23 cellular contexts compared by ENCODE assay signal in genomic region chr6:106886444-106886843, GRCh38.
DNase-seq lines count a peak whose midpoint lies in the region; ATAC-seq, FAIRE-seq and TF ChIP-seq lines count a peak whose summit lies in the region.
"Had no signal": no experiment of that assay in that cellular context is flagged by ENCODE, and none has a peak within 500 bp of the region (broad histone marks: within the 10 kb centered on the region; RNA-seq: fewer than 3 reads in every experiment).

No MANE protein-coding gene starts in this region.

- H3K79me1 ChIP-seq in H1 (ENCODE audit: low read depth, low read length), result no peaks in the 10 kb centered on the region
- no peaks in the 10 kb centered on the region for H3K79me1 ChIP-seq in mesendoderm (ENCODE audit: low read length)

- H2AK5ac ChIP-seq in H1 (ENCODE audit: low read depth, low read length) (no peak overlapping the region), mesendoderm (ENCODE audit: low read length) (no peak overlapping the region)

- no peak overlapping the region for H2BK120ac ChIP-seq in H1 (replicated peaks; ENCODE audit: low read depth, low read length)
- H2BK120ac ChIP-seq in mesendoderm (ENCODE audit: low read depth, low read length), result no peak overlapping the region

- H4K91ac ChIP-seq in H1 (replicated peaks; ENCODE audit: insufficient read length, low read length), result no peak overlapping the region

- no peak overlapping the region for H3K14ac ChIP-seq in H1 (ENCODE audit: insufficient read length)

- TF ChIP-seq CTCF in A549 (IDR thresholded peaks at IDR 0.05) (no peak), H1 (IDR thresholded peaks at IDR 0.05; ENCODE audit: control extremely low read depth in 1 of 3, insufficient read depth in 1 of 3, low read depth in 1 of 3, low read length in 3 of 3) (no peak)

- no peak overlapping the region for H2AFZ ChIP-seq in H1 (ENCODE audit: low read length)

- peaks cover 37% of the 10 kb centered on the region for H3K4me1 ChIP-seq in A549
- H3K4me1 ChIP-seq in H1 (replicated peaks in 1 of 4; ENCODE audit: control insufficient read depth in 3 of 4, insufficient read depth in 4 of 4, low read length in 3 of 4), result peaks cover 2 to 19% (median 13%) of the 10 kb centered on the region in 4 experiments; a peak in 5 of 7 replicates
- H3K4me1 ChIP-seq in mesendoderm (ENCODE audit: control insufficient read depth, low read depth, low read length), result peaks cover 6% of the 10 kb centered on the region
- H3K4me1 ChIP-seq: upper lobe of right lung had no signal

- no peak overlapping the region for H3K18ac ChIP-seq in H1 (ENCODE audit: extremely low read depth, low read length)
- no peak overlapping the region for H3K18ac ChIP-seq in mesendoderm (ENCODE audit: low read length)

- H3K79me2 ChIP-seq in H1 (ENCODE audit: control insufficient read depth in 1 of 2, insufficient read depth in 2 of 2, low read length in 2 of 2), result no peaks in the 10 kb centered on the region
- H3K79me2 ChIP-seq in mesendoderm (ENCODE audit: control insufficient read depth, insufficient read depth, low read length), result no peaks in the 10 kb centered on the region

- H2BK15ac ChIP-seq in H1 (ENCODE audit: low read length), result no peak overlapping the region
- H2BK15ac ChIP-seq in mesendoderm (replicated peaks; ENCODE audit: low read depth), result no peak overlapping the region

- FAIRE-seq in A549 (lab: Jason Lieb, UNC) (no peak), H1 (lab: Jason Lieb, UNC) (no peak)
- FAIRE-seq: D721Med, GM19239 had no signal

- H3K56ac ChIP-seq in H1 (replicated peaks; ENCODE audit: insufficient read length, low read depth, low read length) (no peak overlapping the region), mesendoderm (ENCODE audit: low read length) (no peak overlapping the region)

- CTCF ChIA-PET in A549 (lab: Yijun Ruan, JAX), result interaction anchor here (0.6 kb wide), 1 partner anchor 416 kb away, joined by 3 read pairs; no protein-coding TSS in a partner anchor
- CTCF ChIA-PET in H1 (lab: Charles Lee; ENCODE audit: partially characterized antibody), result interaction anchor here (0.6 to 1.8 kb wide), 8 partner anchors 15 to 278 kb away, joined by 3 to 9 read pairs (median 4); no protein-coding TSS in a partner anchor

- H3K9ac ChIP-seq in H1 (replicated peaks in 1 of 4; ENCODE audit: extremely low read depth in 1 of 4, low read depth in 3 of 4, low read length in 3 of 4) (no peak overlapping the region), mesendoderm (ENCODE audit: low read length) (no peak overlapping the region)

- no peaks in the 10 kb centered on the region for H4K20me1 ChIP-seq in H1 (replicated peaks in 1 of 2; ENCODE audit: control insufficient read depth in 1 of 2, insufficient read depth in 2 of 2, low read length in 2 of 2)

- POLR2A ChIA-PET in A549 (lab: Yijun Ruan, JAX) (no interaction called here), H1 (lab: Charles Lee; ENCODE audit: partially characterized antibody) (interaction anchor here (0.9 to 2.6 kb wide), 7 partner anchors 10 to 256 kb away, joined by 4 to 13 read pairs (median 4); partner anchors contain the start of gene CD24)

- H2BK5ac ChIP-seq in H1 (ENCODE audit: low read depth, low read length) (no peak overlapping the region), mesendoderm (ENCODE audit: low read length) (no peak overlapping the region)

- TF ChIP-seq EP300 in A549 (IDR thresholded peaks at IDR 0.05), result no peak
- no peak for TF ChIP-seq EP300 in H1 (IDR thresholded peaks at IDR 0.05; ENCODE audit: borderline replicate concordance in 1 of 2, low read depth in 2 of 2, low read length in 2 of 2)

- no peak for DNase-seq in A549 (ENCODE audit: low read depth in 1 of 2, low spot score in 1 of 2)
- peak; percentile 12 for DNase-seq in Jurkat, Clone E6-1 (ENCODE audit: low read depth, low spot score)
- no peak for DNase-seq in H1 (ENCODE audit: low read depth in 1 of 2, low spot score in 2 of 2)
- DNase-seq in mesendoderm, result peak; percentile 45
- no peak for DNase-seq in DMS114 treated with DMSO at 0.1 percent for 48 hours (lab: John Stamatoyannopoulos, UW; ENCODE audit: unreplicated experiment)
- no peak for DNase-seq in kidney tubule cell (ENCODE audit: low spot score)
- DNase-seq: activated CD4-positive, alpha-beta T cell treated with anti-CD3 and anti-CD28 coated beads, Interleukin-2, amount 10 ng/mL, durations not matched to agents 7 days and 5 days; activated naive CD4-positive, alpha-beta T cell treated with anti-CD3 and anti-CD28 coated beads, Interleukin-2, amount 50 U/mL, for 16 hours; HFFc6; KBM-7; MM.1S; RPMI8226; stimulated activated CD4-positive, alpha-beta T cell treated with anti-CD3 and anti-CD28 coated beads, Interleukin-1b, Interleukin-23, amount 100 ng/mL, for 48 hours; T-helper 17 cell; upper lobe of right lung had no signal

- H3K23ac ChIP-seq in H1 (ENCODE audit: insufficient read length) (no peak overlapping the region), mesendoderm (ENCODE audit: low read length) (no peak overlapping the region)

- H4K5ac ChIP-seq in H1 (ENCODE audit: insufficient read length, low read depth, low read length) (peak overlapping the region; percentile 16), mesendoderm (ENCODE audit: low read length) (no peak overlapping the region)

- H3K4me2 ChIP-seq in A549, result peak overlapping the region; percentile 70
- H3K4me2 ChIP-seq in H1 (ENCODE audit: insufficient read depth in 1 of 2, low read depth in 2 of 2, low read length in 2 of 2), result peak overlapping the region; percentile 42 to 56; a peak in 3 of 4 replicates
- no peak overlapping the region for H3K4me2 ChIP-seq in mesendoderm (ENCODE audit: low read length)

- no peaks in the 10 kb centered on the region for H3K23me2 ChIP-seq in H1 (ENCODE audit: low read depth, low read length)

- H3K9me3 ChIP-seq in A549 (no peaks in the 10 kb centered on the region), H1 (ENCODE audit: insufficient read depth in 2 of 2, low read depth in 1 of 2, low read length in 1 of 2) (no peaks in the 10 kb centered on the region)
- H3K9me3 ChIP-seq: upper lobe of right lung had no signal

- TF ChIP-seq RAD21 in A549 (conservative IDR thresholded peaks at IDR 0.05 in 1 of 2, IDR thresholded peaks at IDR 0.05 in 1 of 2) (no peak), H1 (IDR thresholded peaks at IDR 0.05 in 1 of 2, conservative IDR thresholded peaks at IDR 0.05 in 1 of 2; ENCODE audit: low read depth in 2 of 2, low read length in 2 of 2) (no peak)

- ATAC-seq in A549, result no peak
- ATAC-seq in GM21576 (IDR thresholded peaks at IDR 0.05; ENCODE audit: unreplicated experiment), result no peak
- no peak for ATAC-seq in GM18519 (IDR thresholded peaks at IDR 0.05; ENCODE audit: low FRiP score, unreplicated experiment)
- ATAC-seq: T-helper 17 cell, upper lobe of right lung had no signal

- H4K8ac ChIP-seq in H1 (ENCODE audit: extremely low read depth, insufficient read depth, low read length) (no peak overlapping the region), mesendoderm (ENCODE audit: low read depth, low read length) (no peak overlapping the region)

- H3K27ac ChIP-seq in A549, result peak overlapping the region; percentile 65 to 67; a peak in 3 of 6 replicates
- no peak overlapping the region for H3K27ac ChIP-seq in H1 (ENCODE audit: low read depth, low read length)
- no peak overlapping the region for H3K27ac ChIP-seq in mesendoderm (ENCODE audit: low read depth, low read length)
- H3K27ac ChIP-seq: cardiac muscle cell, coronary artery, SK-N-MC, upper lobe of right lung had no signal

- H3K4ac ChIP-seq in H1 (replicated peaks; ENCODE audit: insufficient read length, low read depth, low read length), result no peak overlapping the region
- no peak overlapping the region for H3K4ac ChIP-seq in mesendoderm (ENCODE audit: low read depth, low read length)

- H3K36me3 ChIP-seq in H1 (ENCODE audit: control insufficient read depth in 2 of 4, insufficient read depth in 4 of 4, low read length in 3 of 4), result no peaks in the 10 kb centered on the region
- H3K36me3 ChIP-seq in mesendoderm (ENCODE audit: control insufficient read depth, insufficient read depth, low read length), result no peaks in the 10 kb centered on the region
- H3K36me3 ChIP-seq: cardiac muscle cell, upper lobe of right lung had no signal

- no peak overlapping the region; the same call in 1 of the 2 replicates for H2BK20ac ChIP-seq in H1 (ENCODE audit: low read length)

- no peak overlapping the region for H2BK12ac ChIP-seq in H1 (ENCODE audit: low read depth, low read length)

- no peak for TF ChIP-seq POLR2A in A549 (IDR thresholded peaks at IDR 0.05; ENCODE audit: low read length)
- TF ChIP-seq POLR2A in H1 (IDR thresholded peaks at IDR 0.05; ENCODE audit: control extremely low read depth in 1 of 2, low read depth in 2 of 2, low read length in 2 of 2), result no peak

- no peak overlapping the region for H3K4me3 ChIP-seq in A549
- no peak overlapping the region for H3K4me3 ChIP-seq in Jurkat, Clone E6-1 (ENCODE audit: low read length)
- peak overlapping the region in 1 of 4 experiments; percentile 36; a peak in 3 of 8 replicates for H3K4me3 ChIP-seq in H1 (ENCODE audit: extremely low read depth in 1 of 4, insufficient read depth in 2 of 4, low read depth in 3 of 4, low read length in 4 of 4)
- H3K4me3 ChIP-seq in mesendoderm (ENCODE audit: low read length), result no peak overlapping the region
- H3K4me3 ChIP-seq: cardiac muscle cell, coronary artery, SK-N-MC, skin epidermis, upper lobe of right lung had no signal

- WGBS in A549 (ENCODE audit: missing lambda C conversion rate), result 63% methylated on average over 5 of the region's 5 CpGs
- 9% methylated on average over 5 of the region's 5 CpGs; no CpG with 5 or more reads in 1 of the 2 experiments for WGBS in H1 (ENCODE audit: extremely low coverage in 1 of 2, insufficient coverage in 1 of 2, insufficient read length in 1 of 2, insufficient replicate concordance in 2 of 2, low coverage in 1 of 2, low lambda C conversion rate in 2 of 2, missing lambda C conversion rate in 1 of 2), 2 experiments
- no CpG with 5 or more reads among the region's 5 CpGs for WGBS in mesendoderm (ENCODE audit: extremely low coverage, insufficient coverage, low lambda C conversion rate)

- H3K27me3 ChIP-seq in H1 (replicated peaks in 1 of 4; ENCODE audit: control insufficient read depth in 3 of 4, extremely low read depth in 1 of 4, insufficient read depth in 3 of 4, low read length in 3 of 4), result no peaks in the 10 kb centered on the region
- no peaks in the 10 kb centered on the region for H3K27me3 ChIP-seq in mesendoderm (ENCODE audit: insufficient read depth, low read length, poor library complexity)
- H3K27me3 ChIP-seq: cardiac muscle cell, upper lobe of right lung had no signal

TF ChIP-seq in A549, 52 proteins besides CTCF, POLR2A, EP300 and RAD21 (continues in another document):
- TF ChIP-seq KDM5A (IDR thresholded peaks at IDR 0.05), result no peak
- no peak for TF ChIP-seq ZSCAN20 (CRISPR knock-in tag; IDR thresholded peaks at IDR 0.05)

TF ChIP-seq in H1, 55 proteins besides CTCF, POLR2A, EP300 and RAD21:
- TF ChIP-seq JUND (IDR thresholded peaks at IDR 0.05; ENCODE audit: low read length) (no peak), TEAD4 (IDR thresholded peaks at IDR 0.05; ENCODE audit: low read depth, low read length) (peak; percentile 15; the same call in 1 of the 2 replicates), BACH1 (IDR thresholded peaks at IDR 0.05; ENCODE audit: low read length) (no peak), ASH2L (IDR thresholded peaks at IDR 0.05; ENCODE audit: low read length) (no peak), GTF2F1 (IDR thresholded peaks at IDR 0.05; ENCODE audit: borderline replicate concordance, low read depth, low read length) (no peak)

Comparison
In these comparisons a context has a peak if more than half of its experiments do, and no peak if none do; other contexts are left out.
1. DNase-seq: peak in Jurkat, Clone E6-1 (single experiment) and mesendoderm (single experiment); none in A549 (0 of 2), H1 (0 of 2), DMS114 treated with DMSO at 0.1 percent for 48 hours (single experiment) and kidney tubule cell (single experiment).
2. H3K27ac ChIP-seq: peak in A549 (2 of 2); none in H1 (single experiment) and mesendoderm (single experiment).